In genomic region chr11:77575428-77575827, GRCh38 we compare ENCODE assay signal across 1 cellular context. TPM values are rescaled to one million over a fixed set of nuclear protein-coding genes. Genes with fewer than 3 reads are reported as not detected.
"Had no signal": no experiment of that assay in that cellular context is flagged by ENCODE, and none has a peak within 500 bp of the region (broad histone marks: within the 10 kb centered on the region; RNA-seq: fewer than 3 reads in every experiment).

No MANE protein-coding gene starts in this region.

RNA-seq across cellular contexts. Expression of gene AQP11, which starts 14.3 kb away (rescaled TPM):
- total RNA-seq: aorta had no signal
